ENCODE assay signal across 1 cellular context in the genomic region with DNA sequence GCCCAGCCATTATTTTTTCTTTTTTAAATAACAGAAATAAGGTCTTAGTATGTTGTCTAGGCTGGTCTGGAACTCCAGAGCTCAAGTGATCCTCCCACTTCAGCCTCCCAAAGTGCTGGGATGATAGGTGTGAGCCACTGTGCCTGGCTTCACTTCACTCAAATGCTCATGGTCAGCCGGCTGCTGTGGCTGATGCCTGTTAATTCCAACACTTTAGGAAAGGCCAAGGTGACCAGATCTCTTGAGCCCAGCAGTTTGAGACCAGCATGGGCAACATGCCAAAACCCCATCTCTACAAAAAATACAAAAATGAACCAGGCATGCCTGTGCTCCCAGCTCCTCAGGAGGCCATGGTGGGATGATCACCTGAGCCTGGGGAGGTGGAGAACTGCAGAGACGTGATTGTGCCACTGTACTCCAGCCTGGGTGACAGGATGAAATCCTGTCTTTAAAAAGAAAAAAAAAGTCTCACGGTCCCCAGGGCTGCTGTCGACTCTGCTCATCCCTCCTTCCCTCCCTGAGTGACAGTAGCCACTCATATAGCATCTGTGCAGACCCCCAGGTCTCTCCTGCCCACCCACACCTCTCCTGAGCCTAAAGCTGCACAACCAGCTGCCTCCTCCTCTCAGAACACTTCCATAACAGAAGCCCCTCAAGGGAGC.
TF ChIP-seq lines count a peak whose summit lies in the region.

No MANE protein-coding gene starts in this region.

TF ChIP-seq in HepG2, 621 proteins besides CTCF, POLR2A, EP300 and RAD21:
- TF ChIP-seq POLR2G (IDR thresholded peaks at IDR 0.05; ENCODE audit: low read depth, low read length) (peak; percentile 43; the same call in 1 of the 2 replicates), ZNF777 (CRISPR knock-in tag; IDR thresholded peaks at IDR 0.05) (no peak), ZNF263 (CRISPR knock-in tag; IDR thresholded peaks at IDR 0.05) (peak; percentile 7; the same call in 1 of the 2 replicates)
